In the genomic region with DNA sequence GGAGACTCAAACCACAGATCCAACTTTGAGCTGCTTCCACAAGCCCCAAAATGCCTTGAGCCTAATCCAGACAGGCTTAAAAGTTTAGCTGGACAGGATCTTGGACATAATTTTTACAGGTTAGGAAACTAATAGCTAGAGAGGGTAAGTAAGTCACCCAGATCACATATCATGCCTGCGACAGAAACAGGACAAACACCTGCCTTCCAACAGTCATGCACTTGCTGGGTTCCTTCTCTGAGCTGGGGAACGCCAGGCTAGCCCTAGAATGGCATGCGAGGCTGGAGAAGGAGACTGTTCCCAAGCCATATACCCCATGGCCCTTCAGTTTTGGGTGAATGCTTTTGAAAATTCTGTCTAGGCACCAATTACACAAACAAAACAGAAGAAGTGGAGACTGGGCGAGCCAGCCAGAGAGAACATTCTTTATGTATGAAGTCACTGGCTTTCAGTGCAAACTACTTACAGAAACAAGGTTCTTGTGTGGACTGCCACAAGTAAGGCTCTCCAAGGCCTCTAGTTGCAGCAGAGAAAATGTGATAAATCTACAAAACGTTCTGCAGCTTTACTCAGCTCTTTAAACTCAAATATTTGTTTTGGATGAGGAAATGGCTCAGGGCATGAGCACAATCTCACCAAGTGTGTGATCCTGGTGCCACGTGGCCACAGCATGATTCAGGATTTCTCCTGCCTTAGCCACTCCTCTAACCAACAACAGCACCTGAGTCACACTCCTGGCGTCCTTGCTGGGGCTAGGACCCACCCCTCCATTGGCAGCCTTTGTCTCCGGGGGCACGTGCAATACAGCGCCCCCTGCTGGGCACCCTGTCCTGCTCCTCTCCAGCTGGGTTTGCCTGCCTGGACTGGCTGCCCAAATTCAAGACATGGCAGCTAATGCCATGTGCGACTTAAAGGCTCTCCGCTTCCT, we compare ENCODE assay signal across 1 cellular context.
TF ChIP-seq lines count a peak whose summit lies in the region.

No MANE protein-coding gene starts in this region.

TF ChIP-seq in A549, 52 proteins besides CTCF, POLR2A, EP300 and RAD21 (continued from another document):
- TF ChIP-seq MAFK (IDR thresholded peaks at IDR 0.05; ENCODE audit: partially characterized antibody) (peak; percentile 91), HEYL (CRISPR knock-in tag; IDR thresholded peaks at IDR 0.05) (no peak), GATA3 (IDR thresholded peaks at IDR 0.05; ENCODE audit: borderline replicate concordance) (no peak; the same call in 1 of the 2 replicates), EHMT2 (IDR thresholded peaks at IDR 0.05; ENCODE audit: low read depth) (0 out of 2 replicates have a peak, but pooled peaks have one; percentile 16), CHD2 (IDR thresholded peaks at IDR 0.05; ENCODE audit: low read length, partially characterized antibody) (no peak), CBX2 (IDR thresholded peaks at IDR 0.05; ENCODE audit: borderline replicate concordance, low read depth) (no peak), FOSL2 (IDR thresholded peaks at IDR 0.05) (peak; percentile 43; the same call in 1 of the 2 replicates), FOSL2 (CRISPR knock-in tag; IDR thresholded peaks at IDR 0.05) (peak; percentile 84), NFE2L2 (conservative IDR thresholded peaks at IDR 0.05; ENCODE audit: low read length) (peak; percentile 61; the same call in 1 of the 2 replicates), RFX5 (IDR thresholded peaks at IDR 0.05) (no peak), PHF8 (IDR thresholded peaks at IDR 0.05; ENCODE audit: borderline replicate concordance, low read depth) (no peak), RCOR1 (IDR thresholded peaks at IDR 0.05; ENCODE audit: low read depth, low read length) (no peak), HOXB5 (CRISPR knock-in tag; IDR thresholded peaks at IDR 0.05) (0 out of 2 replicates have a peak, but pooled peaks have one; percentile 33), FOXS1 (CRISPR knock-in tag; IDR thresholded peaks at IDR 0.05) (no peak), ESRRA (IDR thresholded peaks at IDR 0.05; ENCODE audit: borderline replicate concordance, low read length) (no peak), KDM5A (IDR thresholded peaks at IDR 0.05) (no peak), RNF2 (IDR thresholded peaks at IDR 0.05; ENCODE audit: borderline replicate concordance, low read depth) (no peak), SMC3 (IDR thresholded peaks at IDR 0.05) (peak; percentile 59), MYC (IDR thresholded peaks at IDR 0.05; ENCODE audit: borderline replicate concordance, low read length) (peak; percentile 88), TFCP2L1 (CRISPR knock-in tag; IDR thresholded peaks at IDR 0.05) (no peak), SREBF2 (IDR thresholded peaks at IDR 0.05) (no peak), HOXA7 (CRISPR knock-in tag; IDR thresholded peaks at IDR 0.05) (no peak), ZSCAN20 (CRISPR knock-in tag; IDR thresholded peaks at IDR 0.05) (no peak), BHLHE40 (IDR thresholded peaks at IDR 0.05; ENCODE audit: low read depth, low read length) (peak; percentile 97), RARB (CRISPR knock-in tag; IDR thresholded peaks at IDR 0.05) (no peak), POLR2AphosphoS2 (conservative IDR thresholded peaks at IDR 0.05; ENCODE audit: low read length) (no peak), JUN (IDR thresholded peaks at IDR 0.05) (peak; percentile 65 to 84; a peak in 3 of 5 replicates), JUNB (IDR thresholded peaks at IDR 0.05) (peak; percentile 76), NPAS2 (CRISPR knock-in tag; IDR thresholded peaks at IDR 0.05; ENCODE audit: borderline replicate concordance) (peak; percentile 92), CHD4 (IDR thresholded peaks at IDR 0.05; ENCODE audit: borderline replicate concordance) (no peak), TP53 (CRISPR knock-in tag; IDR thresholded peaks at IDR 0.05) (no peak)
- TF ChIP-seq, protein P1, sequence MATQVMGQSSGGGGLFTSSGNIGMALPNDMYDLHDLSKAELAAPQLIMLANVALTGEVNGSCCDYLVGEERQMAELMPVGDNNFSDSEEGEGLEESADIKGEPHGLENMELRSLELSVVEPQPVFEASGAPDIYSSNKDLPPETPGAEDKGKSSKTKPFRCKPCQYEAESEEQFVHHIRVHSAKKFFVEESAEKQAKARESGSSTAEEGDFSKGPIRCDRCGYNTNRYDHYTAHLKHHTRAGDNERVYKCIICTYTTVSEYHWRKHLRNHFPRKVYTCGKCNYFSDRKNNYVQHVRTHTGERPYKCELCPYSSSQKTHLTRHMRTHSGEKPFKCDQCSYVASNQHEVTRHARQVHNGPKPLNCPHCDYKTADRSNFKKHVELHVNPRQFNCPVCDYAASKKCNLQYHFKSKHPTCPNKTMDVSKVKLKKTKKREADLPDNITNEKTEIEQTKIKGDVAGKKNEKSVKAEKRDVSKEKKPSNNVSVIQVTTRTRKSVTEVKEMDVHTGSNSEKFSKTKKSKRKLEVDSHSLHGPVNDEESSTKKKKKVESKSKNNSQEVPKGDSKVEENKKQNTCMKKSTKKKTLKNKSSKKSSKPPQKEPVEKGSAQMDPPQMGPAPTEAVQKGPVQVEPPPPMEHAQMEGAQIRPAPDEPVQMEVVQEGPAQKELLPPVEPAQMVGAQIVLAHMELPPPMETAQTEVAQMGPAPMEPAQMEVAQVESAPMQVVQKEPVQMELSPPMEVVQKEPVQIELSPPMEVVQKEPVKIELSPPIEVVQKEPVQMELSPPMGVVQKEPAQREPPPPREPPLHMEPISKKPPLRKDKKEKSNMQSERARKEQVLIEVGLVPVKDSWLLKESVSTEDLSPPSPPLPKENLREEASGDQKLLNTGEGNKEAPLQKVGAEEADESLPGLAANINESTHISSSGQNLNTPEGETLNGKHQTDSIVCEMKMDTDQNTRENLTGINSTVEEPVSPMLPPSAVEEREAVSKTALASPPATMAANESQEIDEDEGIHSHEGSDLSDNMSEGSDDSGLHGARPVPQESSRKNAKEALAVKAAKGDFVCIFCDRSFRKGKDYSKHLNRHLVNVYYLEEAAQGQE (IDR thresholded peaks at IDR 0.05), result no peak
- TF ChIP-seq, protein P2, sequence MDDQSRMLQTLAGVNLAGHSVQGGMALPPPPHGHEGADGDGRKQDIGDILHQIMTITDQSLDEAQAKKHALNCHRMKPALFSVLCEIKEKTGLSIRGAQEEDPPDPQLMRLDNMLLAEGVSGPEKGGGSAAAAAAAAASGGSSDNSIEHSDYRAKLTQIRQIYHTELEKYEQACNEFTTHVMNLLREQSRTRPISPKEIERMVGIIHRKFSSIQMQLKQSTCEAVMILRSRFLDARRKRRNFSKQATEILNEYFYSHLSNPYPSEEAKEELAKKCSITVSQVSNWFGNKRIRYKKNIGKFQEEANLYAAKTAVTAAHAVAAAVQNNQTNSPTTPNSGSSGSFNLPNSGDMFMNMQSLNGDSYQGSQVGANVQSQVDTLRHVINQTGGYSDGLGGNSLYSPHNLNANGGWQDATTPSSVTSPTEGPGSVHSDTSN (IDR thresholded peaks at IDR 0.05), result peak; percentile 43; the same call in 1 of the 2 replicates
- TF ChIP-seq, protein P3, sequence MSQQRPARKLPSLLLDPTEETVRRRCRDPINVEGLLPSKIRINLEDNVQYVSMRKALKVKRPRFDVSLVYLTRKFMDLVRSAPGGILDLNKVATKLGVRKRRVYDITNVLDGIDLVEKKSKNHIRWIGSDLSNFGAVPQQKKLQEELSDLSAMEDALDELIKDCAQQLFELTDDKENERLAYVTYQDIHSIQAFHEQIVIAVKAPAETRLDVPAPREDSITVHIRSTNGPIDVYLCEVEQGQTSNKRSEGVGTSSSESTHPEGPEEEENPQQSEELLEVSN (IDR thresholded peaks at IDR 0.05; ENCODE audit: borderline replicate concordance, low read depth), result peak; percentile 76
- TF ChIP-seq, protein P4, sequence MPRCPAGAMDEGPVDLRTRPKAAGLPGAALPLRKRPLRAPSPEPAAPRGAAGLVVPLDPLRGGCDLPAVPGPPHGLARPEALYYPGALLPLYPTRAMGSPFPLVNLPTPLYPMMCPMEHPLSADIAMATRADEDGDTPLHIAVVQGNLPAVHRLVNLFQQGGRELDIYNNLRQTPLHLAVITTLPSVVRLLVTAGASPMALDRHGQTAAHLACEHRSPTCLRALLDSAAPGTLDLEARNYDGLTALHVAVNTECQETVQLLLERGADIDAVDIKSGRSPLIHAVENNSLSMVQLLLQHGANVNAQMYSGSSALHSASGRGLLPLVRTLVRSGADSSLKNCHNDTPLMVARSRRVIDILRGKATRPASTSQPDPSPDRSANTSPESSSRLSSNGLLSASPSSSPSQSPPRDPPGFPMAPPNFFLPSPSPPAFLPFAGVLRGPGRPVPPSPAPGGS (IDR thresholded peaks at IDR 0.05), result no peak; the same call in 2 of the 3 replicates
- TF ChIP-seq, protein P5, sequence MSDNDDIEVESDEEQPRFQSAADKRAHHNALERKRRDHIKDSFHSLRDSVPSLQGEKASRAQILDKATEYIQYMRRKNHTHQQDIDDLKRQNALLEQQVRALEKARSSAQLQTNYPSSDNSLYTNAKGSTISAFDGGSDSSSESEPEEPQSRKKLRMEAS (IDR thresholded peaks at IDR 0.05), result peak; percentile 99
- TF ChIP-seq, protein P6, sequence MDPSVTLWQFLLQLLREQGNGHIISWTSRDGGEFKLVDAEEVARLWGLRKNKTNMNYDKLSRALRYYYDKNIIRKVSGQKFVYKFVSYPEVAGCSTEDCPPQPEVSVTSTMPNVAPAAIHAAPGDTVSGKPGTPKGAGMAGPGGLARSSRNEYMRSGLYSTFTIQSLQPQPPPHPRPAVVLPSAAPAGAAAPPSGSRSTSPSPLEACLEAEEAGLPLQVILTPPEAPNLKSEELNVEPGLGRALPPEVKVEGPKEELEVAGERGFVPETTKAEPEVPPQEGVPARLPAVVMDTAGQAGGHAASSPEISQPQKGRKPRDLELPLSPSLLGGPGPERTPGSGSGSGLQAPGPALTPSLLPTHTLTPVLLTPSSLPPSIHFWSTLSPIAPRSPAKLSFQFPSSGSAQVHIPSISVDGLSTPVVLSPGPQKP (IDR thresholded peaks at IDR 0.05; ENCODE audit: low read depth, low read length), result no peak
